ENCODE assay signal across 22 cellular contexts in the genomic region with DNA sequence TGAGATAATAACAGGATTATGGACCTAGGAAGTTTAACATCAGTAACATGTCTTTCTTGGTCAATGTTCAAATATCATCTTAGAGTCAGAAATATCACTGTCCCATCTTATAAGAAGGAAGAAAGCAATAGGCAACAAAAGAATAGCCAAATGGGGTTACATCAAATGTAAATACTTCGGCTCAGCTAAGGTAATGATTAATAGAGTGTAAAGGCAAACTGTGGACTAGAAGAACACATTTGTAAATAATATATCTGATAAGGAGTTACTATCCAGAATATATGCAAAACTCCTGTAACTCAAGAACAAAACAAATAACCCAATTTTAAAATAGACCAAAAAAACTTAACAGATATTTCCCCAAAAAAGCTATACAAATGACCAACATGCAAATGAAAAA.
"Had no signal": no experiment of that assay in that cellular context is flagged by ENCODE, and none has a peak within 500 bp of the region (broad histone marks: within the 10 kb centered on the region; RNA-seq: fewer than 3 reads in every experiment).

No MANE protein-coding gene starts in this region.

- H3K4me1 ChIP-seq: SJSA1 had no signal

- DNase-seq: MV-4-11, NCI-H1048, NCI-H1105, NCI-H1417, NCI-H1436 treated with DMSO at 0.1 percent for 48 hours, NCI-H1694, NCI-H187 treated with DMSO at 0.1 percent for 48 hours, NCI-H2029 treated with DMSO at 0.1 percent for 48 hours, NCI-H2171 treated with DMSO at 0.1 percent for 48 hours, NCI-H345, NCI-H446 treated with DMSO at 0.1 percent for 48 hours, NCI-H510A treated with DMSO at 0.1 percent for 48 hours, NCI-H69, NCI-H774, Right ventricle myocardium superior, RPMI8226, SIG-M5 had no signal

- FAIRE-seq: K562, RCC 7860 had no signal

- H3K27me3 ChIP-seq: SJSA1 had no signal

- H3K9me3 ChIP-seq: SJSA1 had no signal

- H3K9ac ChIP-seq: KMS-11 had no signal

- H3K27ac ChIP-seq: KMS-11, SJSA1, SK-N-MC had no signal

- ATAC-seq: K562 had no signal

- H3K4me3 ChIP-seq: K562, SJSA1, SK-N-MC had no signal

- H3K4me2 ChIP-seq: KMS-11 had no signal

- H3K36me3 ChIP-seq: SJSA1 had no signal
